In the genomic region with DNA sequence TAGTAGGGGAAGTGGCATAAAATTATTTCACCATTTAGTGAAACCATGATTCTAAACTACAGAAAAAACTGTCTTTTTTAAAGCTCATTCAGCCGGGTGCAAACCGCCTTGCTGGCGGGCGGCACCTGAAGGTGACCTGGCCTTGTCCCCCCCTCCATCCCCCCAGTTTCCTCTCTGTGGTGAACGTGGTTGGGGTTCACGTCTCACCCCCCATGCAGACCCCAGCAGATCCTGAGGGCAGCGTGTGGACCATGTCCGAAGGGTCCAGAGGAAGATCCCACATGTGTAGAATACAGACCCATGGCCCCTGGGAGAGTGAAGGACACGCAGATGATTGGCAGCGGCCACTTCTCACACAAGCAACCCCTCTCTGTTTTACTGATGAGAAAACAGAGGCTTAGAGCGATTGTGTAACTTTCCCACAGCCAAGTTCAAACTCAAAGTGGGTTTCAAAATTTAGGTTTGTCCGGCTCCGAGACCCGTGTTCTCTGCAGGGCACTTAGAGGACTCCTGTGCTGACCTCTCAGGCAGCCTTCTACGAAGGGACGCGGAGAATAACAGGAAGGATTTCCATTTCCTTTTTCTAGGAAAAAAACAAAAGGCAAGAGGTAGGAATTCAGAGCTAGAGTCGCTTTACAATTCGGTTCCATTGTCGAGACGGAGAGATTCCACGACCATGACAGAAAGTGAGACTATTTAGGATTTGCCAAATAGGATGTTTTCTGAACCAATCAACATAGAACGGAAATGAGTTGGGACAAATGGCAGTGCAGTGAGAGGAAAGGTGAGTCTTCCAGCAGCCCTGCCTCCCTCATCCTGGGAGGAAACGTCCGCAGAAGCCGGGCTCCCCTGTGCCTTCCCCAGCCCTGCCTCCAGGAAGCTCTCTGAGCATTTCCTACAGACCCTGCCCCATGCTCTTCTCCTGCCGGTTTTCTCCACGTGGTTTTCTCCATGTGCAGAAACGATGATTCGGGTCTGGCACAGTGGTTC, we compare ENCODE assay signal across 9 cellular contexts.
A peak's percentile ranks its signal among the peaks of the same experiment; 100 is the strongest.
DNase-seq lines count a peak whose midpoint lies in the region; ATAC-seq and TF ChIP-seq lines count a peak whose summit lies in the region.
"Had no signal": no experiment of that assay in that cellular context is flagged by ENCODE, and none has a peak within 500 bp of the region (broad histone marks: within the 10 kb centered on the region; RNA-seq: fewer than 3 reads in every experiment).

No MANE protein-coding gene starts in this region.

- peaks cover 9 to 18% of the 10 kb centered on the region in 2 donors for H3K27me3 Mint-ChIP-seq in natural killer cell (ENCODE audit: low read depth in 2 of 2)

- peak; percentile 31 for TF ChIP-seq CTCF in natural killer cell (IDR thresholded peaks at IDR 0.05)

- intact Hi-C loops in left cardiac atrium (cut with DNase I) (loop anchor here (5.0 to 10.0 kb wide), 3 partner anchors 525 to 1422 kb away; a partner anchor contains a TSS), Right ventricle myocardium inferior (cut with DNase I) (loop anchor here (2.0 to 10.0 kb wide), 4 partner anchors 227 to 1529 kb away; no protein-coding TSS in a partner anchor), natural killer cell (cut with micrococcal nuclease) (loop anchor here (1.0 to 2.0 kb wide), 2 partner anchors 1416 to 1527 kb away; no protein-coding TSS in a partner anchor)

- no peak overlapping the region for H3K27ac Mint-ChIP-seq in natural killer cell
- H3K27ac Mint-ChIP-seq: endodermal cell had no signal

- DNase-seq in left cardiac atrium: no peak
- no peak for DNase-seq in Right ventricle myocardium inferior (ENCODE audit: missing footprints)
- DNase-seq in dermis microvascular lymphatic vessel endothelial cell (ENCODE audit: low read depth in 2 of 2): peak; percentile 89 to 95
- DNase-seq in natural killer cell: no peak
- no peak for DNase-seq in stimulated activated CD4-positive, alpha-beta T cell treated with anti-CD3 and anti-CD28 coated beads, Interleukin-15, amount 100 ng/mL, for 24 hours
- DNase-seq in HuH-7 (ENCODE audit: low spot score): no peak
- no peak for DNase-seq in kidney tubule cell (ENCODE audit: low spot score)

- peaks cover 0 to 5% of the 10 kb centered on the region in 2 donors for H3K4me1 Mint-ChIP-seq in natural killer cell

- H3K4me3 Mint-ChIP-seq in natural killer cell: no peak overlapping the region
- H3K4me3 Mint-ChIP-seq: endodermal cell had no signal

- H3K36me3 Mint-ChIP-seq in natural killer cell: no peaks in the 10 kb centered on the region

- ATAC-seq in left cardiac atrium: peak; percentile 12 to 38
- ATAC-seq in Right ventricle myocardium inferior: no peak
- ATAC-seq in natural killer cell: peak in 1 of 3 donors; percentile 15
- no peak for ATAC-seq in GM18861 (IDR thresholded peaks at IDR 0.05; ENCODE audit: unreplicated experiment)

- no peaks in the 10 kb centered on the region for H3K9me3 Mint-ChIP-seq in natural killer cell
- H3K9me3 Mint-ChIP-seq: endodermal cell had no signal

Comparison
In these comparisons a context has a peak if more than half of its experiments do, and no peak if none do; other contexts are left out.
1. ATAC-seq: peak in left cardiac atrium (2 of 2); none in Right ventricle myocardium inferior (single experiment) and GM18861 (single experiment).
2. DNase-seq: peak in dermis microvascular lymphatic vessel endothelial cell (2 of 2); none in left cardiac atrium (single experiment), Right ventricle myocardium inferior (single experiment), natural killer cell (single experiment), stimulated activated CD4-positive, alpha-beta T cell treated with anti-CD3 and anti-CD28 coated beads, Interleukin-15, amount 100 ng/mL, for 24 hours (single experiment), HuH-7 (single experiment) and kidney tubule cell (single experiment).